ENCODE assay signal across 19 cellular contexts in the genomic region with DNA sequence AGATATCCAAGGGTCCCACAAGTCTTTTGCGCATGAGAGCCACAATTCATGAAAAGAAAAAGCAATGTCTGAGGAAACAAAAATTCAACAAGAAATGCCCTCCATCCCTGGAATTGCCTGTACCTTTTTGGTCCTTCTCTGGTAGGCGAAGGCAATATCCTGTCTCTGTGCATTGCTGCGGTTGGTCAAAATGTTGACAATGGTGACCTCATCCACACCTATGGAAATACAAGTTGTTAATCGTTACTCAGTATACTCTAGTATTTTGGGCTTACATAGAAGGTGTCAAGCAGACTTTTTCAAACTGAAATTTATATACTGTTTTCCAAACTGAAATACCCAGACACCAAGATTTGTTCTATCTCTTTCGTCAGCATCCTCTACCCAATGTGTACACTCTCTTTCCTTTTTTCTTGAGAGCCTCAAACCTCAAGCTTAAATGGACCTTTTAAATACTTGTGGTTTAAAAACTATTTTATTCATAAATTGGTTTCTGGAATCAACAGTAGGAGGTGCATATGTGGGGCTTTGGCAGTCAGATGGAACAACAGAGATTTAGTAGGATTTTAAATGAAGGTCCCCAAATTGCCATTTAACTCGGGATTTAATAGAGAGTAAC. TPM values are rescaled to one million over a fixed set of nuclear protein-coding genes. Genes with fewer than 3 reads are reported as not detected.
DNase-seq lines count a peak whose midpoint lies in the region; ATAC-seq, FAIRE-seq and TF ChIP-seq lines count a peak whose summit lies in the region.
"Had no signal": no experiment of that assay in that cellular context is flagged by ENCODE, and none has a peak within 500 bp of the region (broad histone marks: within the 10 kb centered on the region; RNA-seq: fewer than 3 reads in every experiment).

No MANE protein-coding gene starts in this region.

- H3K27me3 ChIP-seq in left ventricle myocardium inferior (ENCODE audit: low read depth): no peaks in the 10 kb centered on the region
- H3K27me3 ChIP-seq in heart left ventricle: no peaks in the 10 kb centered on the region
- H3K27me3 ChIP-seq in SK-N-SH (ENCODE audit: insufficient read depth): no peaks in the 10 kb centered on the region
- H3K27me3 ChIP-seq in keratinocyte (ENCODE audit: control insufficient read depth, extremely low read depth, insufficient read depth, low read length): no peaks in the 10 kb centered on the region

- H3K9me1 ChIP-seq in keratinocyte (ENCODE audit: control insufficient read depth, extremely low read depth, insufficient read depth, low read length): no peaks in the 10 kb centered on the region

- no peak for TF ChIP-seq CTCF in left ventricle myocardium inferior (IDR thresholded peaks at IDR 0.05; ENCODE audit: borderline replicate concordance)
- no peak for TF ChIP-seq CTCF in heart left ventricle (IDR thresholded peaks at IDR 0.05)
- TF ChIP-seq CTCF in SK-N-SH (IDR thresholded peaks at IDR 0.05): no peak
- TF ChIP-seq CTCF in keratinocyte (optimal IDR thresholded peaks at IDR 0.05 in 1 of 3, IDR thresholded peaks at IDR 0.05 in 1 of 3, conservative IDR thresholded peaks at IDR 0.05 in 1 of 3; ENCODE audit: extremely low read depth in 1 of 3, insufficient read depth in 2 of 3, low read length in 3 of 3): no peak

- H4K20me1 ChIP-seq in SK-N-SH (ENCODE audit: insufficient read depth) (peaks cover 58% of the 10 kb centered on the region), keratinocyte (ENCODE audit: control insufficient read depth, extremely low read depth, insufficient read depth, low read length) (peaks cover 62% of the 10 kb centered on the region)

- H3K79me2 ChIP-seq in SK-N-SH (ENCODE audit: insufficient read depth) (peaks cover 71% of the 10 kb centered on the region), keratinocyte (ENCODE audit: control insufficient read depth, insufficient read depth, low read length) (peaks cover 31% of the 10 kb centered on the region)

- H3K27ac ChIP-seq in left ventricle myocardium inferior (replicated peaks) (peak overlapping the region; percentile 70), heart left ventricle (peak overlapping the region in 2 of 12 donors; percentile 2 to 52), SK-N-SH (ENCODE audit: low read depth in 2 of 2, low read length in 1 of 2) (peak overlapping the region; percentile 65 to 97), keratinocyte (ENCODE audit: control insufficient read depth, insufficient read depth, low read length) (no peak overlapping the region)

- H3K9me3 ChIP-seq in left ventricle myocardium inferior (replicated peaks): no peaks in the 10 kb centered on the region
- no peaks in the 10 kb centered on the region for H3K9me3 ChIP-seq in heart left ventricle
- H3K9me3 ChIP-seq in SK-N-SH: no peaks in the 10 kb centered on the region
- H3K9me3 ChIP-seq in keratinocyte (ENCODE audit: control insufficient read depth, low read depth, low read length): no peaks in the 10 kb centered on the region

- H3F3A ChIP-seq in SK-N-SH (replicated peaks; ENCODE audit: insufficient read depth): peaks cover 73% of the 10 kb centered on the region

- 90 to 94% (median 92%) methylated on average over 6 of the region's 6 CpGs for WGBS in heart left ventricle, 4 donors
- WGBS in SK-N-SH (ENCODE audit: low lambda C conversion rate): 82% methylated on average over 6 of the region's 6 CpGs

- no peak for TF ChIP-seq RAD21 in SK-N-SH (IDR thresholded peaks at IDR 0.05; ENCODE audit: low read length)

- H2AFZ ChIP-seq in SK-N-SH (ENCODE audit: low read depth): no peak overlapping the region
- H2AFZ ChIP-seq in keratinocyte (ENCODE audit: control insufficient read depth, low read length): no peak overlapping the region

- CTCF ChIA-PET in SK-N-SH (lab: Yijun Ruan, JAX): interaction anchor here (1.1 to 7.0 kb wide), 3 partner anchors 37 to 155 kb away, joined by 3 to 124 read pairs (median 30); no protein-coding TSS in a partner anchor

- peaks cover 38% of the 10 kb centered on the region for H3K36me3 ChIP-seq in left ventricle myocardium inferior
- H3K36me3 ChIP-seq in heart left ventricle: peaks cover 0 to 74% (median 42%) of the 10 kb centered on the region in 9 donors
- H3K36me3 ChIP-seq in SK-N-SH (replicated peaks in 1 of 2; ENCODE audit: control insufficient read depth in 1 of 2, insufficient read depth in 2 of 2, low read length in 1 of 2): peaks cover 55 to 66% of the 10 kb centered on the region in 2 experiments
- H3K36me3 ChIP-seq in keratinocyte (ENCODE audit: control insufficient read depth in 2 of 2, extremely low read depth in 1 of 2, insufficient read depth in 2 of 2, low read length in 2 of 2): peaks cover 32 to 53% of the 10 kb centered on the region in 2 experiments

- intact Hi-C loops in left ventricle myocardium inferior (cut with micrococcal nuclease): no loop called here
- intact Hi-C loops in heart left ventricle (cut with DNase I): loop anchor here in 6 of 10 donors (5.0 to 10.0 kb wide), 5 partner anchors 33 to 550 kb away; partner anchors contain the start of gene ANXA2 (in 5 of the 6)

- TF ChIP-seq POLR2A in heart left ventricle (IDR thresholded peaks at IDR 0.05): no peak

- POLR2A ChIA-PET in SK-N-SH (lab: Yijun Ruan, JAX): no interaction called here

- dilution Hi-C loops in keratinocyte (cut with MboI; ENCODE audit: extremely low pct_ligation_motif_present, low sequenced_read_pairs): no loop called here

- ATAC-seq in heart left ventricle (no peak), GM18517 (IDR thresholded peaks at IDR 0.05; ENCODE audit: unreplicated experiment) (no peak)
- ATAC-seq: activated T-cell treated with anti-CD3 and anti-CD28 coated beads, Interleukin-2, amount 50 U/mL, for 72 hours; effector memory CD8-positive, alpha-beta T cell had no signal

- TF ChIP-seq EP300 in SK-N-SH (IDR thresholded peaks at IDR 0.05; ENCODE audit: borderline replicate concordance in 1 of 2, low read depth in 1 of 2, low read length in 1 of 2): no peak

- H3K4me2 ChIP-seq in SK-N-SH: 0 out of 2 replicates have a peak overlapping the region, but pooled peaks have one; percentile 4
- no peak overlapping the region for H3K4me2 ChIP-seq in keratinocyte (ENCODE audit: control insufficient read depth, extremely low read depth, insufficient read depth, low read depth, low read length)

- H3K4me3 ChIP-seq in left ventricle myocardium inferior (no peak overlapping the region), heart left ventricle (no peak overlapping the region), SK-N-SH (ENCODE audit: low read depth in 2 of 2, low read length in 1 of 2) (no peak overlapping the region), keratinocyte (ENCODE audit: control insufficient read depth in 2 of 3, extremely low read depth in 1 of 3, insufficient read depth in 2 of 3, low read depth in 1 of 3, low read length in 3 of 3) (no peak overlapping the region)

- H3K9me2 ChIP-seq in SK-N-SH: no peaks in the 10 kb centered on the region

- H3K4me1 ChIP-seq in left ventricle myocardium inferior: peaks cover 72% of the 10 kb centered on the region
- peaks cover 6 to 56% (median 30%) of the 10 kb centered on the region in 12 donors for H3K4me1 ChIP-seq in heart left ventricle
- peaks cover 14 to 45% of the 10 kb centered on the region in 2 experiments for H3K4me1 ChIP-seq in SK-N-SH (ENCODE audit: control insufficient read depth in 1 of 2, insufficient read depth in 2 of 2, low read depth in 1 of 2, low read length in 1 of 2)
- H3K4me1 ChIP-seq in keratinocyte (ENCODE audit: control insufficient read depth, extremely low read depth, insufficient read depth, low read length): peaks cover 14% of the 10 kb centered on the region

- peak; percentile 23 for FAIRE-seq in keratinocyte (lab: Jason Lieb, UNC)
- FAIRE-seq: urothelium cell line had no signal

- DNase-seq in left ventricle myocardium inferior (no peak), heart left ventricle (no peak), SK-N-SH (no peak), keratinocyte (ENCODE audit: low read depth, low spot score) (no peak), NOMO-1 treated with dmso at 0.1 percent for 144 hours (lab: John Stamatoyannopoulos, UW; ENCODE audit: unreplicated experiment) (no peak), NOMO-1 treated with DMSO at 0.1 percent for 48 hours (lab: John Stamatoyannopoulos, UW; ENCODE audit: unreplicated experiment) (no peak), UCSD-AML1 (lab: John Stamatoyannopoulos, UW; ENCODE audit: unreplicated experiment) (no peak)
- DNase-seq: activated CD4-positive, alpha-beta T cell treated with anti-CD3 and anti-CD28 coated beads, Interleukin-2, amount 50 U/mL, for 48 hours; activated naive CD8-positive, alpha-beta T cell treated with anti-CD3 and anti-CD28 coated beads, Interleukin-2, amount 10 ng/mL, durations not matched to agents 7 days and 5 days; activated T-cell treated with anti-CD3 and anti-CD28 coated beads, Interleukin-2, amount 50 U/mL, for 72 hours; cerebellar nuclear complex; effector memory CD8-positive, alpha-beta T cell; GOT3; NCI-H1092; NCI-H2081 treated with DMSO at 0.1 percent for 48 hours; stimulated activated CD4-positive, alpha-beta T cell treated with anti-CD3 and anti-CD28 coated beads, Interleukin-15, amount 100 ng/mL, for 24 hours; stimulated activated naive CD4-positive, alpha-beta T cell had no signal

- peak overlapping the region; percentile 23; the same call in 1 of the 2 replicates for H3K9ac ChIP-seq in SK-N-SH
- no peak overlapping the region for H3K9ac ChIP-seq in keratinocyte (ENCODE audit: control insufficient read depth, extremely low read depth, insufficient read depth, low read length)

TF ChIP-seq in SK-N-SH, 30 proteins besides CTCF, POLR2A, EP300 and RAD21 (continues in another document):
- TF ChIP-seq POLR2AphosphoS5 (IDR thresholded peaks at IDR 0.05; ENCODE audit: low read depth, low read length): no peak

RNA-seq across cellular contexts. Expression of gene ANXA2, which starts 33.4 kb away (rescaled TPM):
- 123 TPM for total RNA-seq in left ventricle myocardium inferior
- 100 to 1,000 TPM; 106 to 523 (median 207) TPM for total RNA-seq in heart left ventricle
- 100 to 1,000 TPM; 135 to 547 TPM for polyA plus RNA-seq in heart left ventricle
- polyA plus RNA-seq in SK-N-SH (2012; rRNA removed): 4,669 and 5,711 TPM in 2 replicates
- polyA plus RNA-seq in SK-N-SH (2012; cell fraction: cytosol; rRNA removed): 5,477 and 5,705 TPM in 2 replicates
- 2,958 and 4,347 TPM in 2 replicates for polyA plus RNA-seq in SK-N-SH (2012; cell fraction: nucleus; rRNA removed)
- polyA plus RNA-seq in keratinocyte: 10,132 to 15,949 TPM (median 11,017 TPM) in 3 replicates
- polyA plus RNA-seq in keratinocyte (2011; ENCODE audit: low read depth): 4,066 TPM
- polyA plus RNA-seq in keratinocyte (2011; cell fraction: cytosol; rRNA removed): 14,846 and 18,096 TPM in 2 replicates
- polyA plus RNA-seq in keratinocyte (2011; cell fraction: nucleus; rRNA removed): 11,086 and 11,309 TPM in 2 replicates
- 4,107 and 9,800 TPM in 2 replicates for polyA plus RNA-seq in keratinocyte (2012; ENCODE audit: low replicate concordance)
- 5,148 to 8,880 TPM (median 8,598 TPM) in 3 replicates for polyA minus RNA-seq in keratinocyte
- 5,055 TPM for polyA minus RNA-seq in keratinocyte (2011; cell fraction: cytosol; rRNA and poly(A)+ RNA removed)
- polyA minus RNA-seq in keratinocyte (2011; cell fraction: nucleus; rRNA and poly(A)+ RNA removed): 2,602 and 4,474 TPM in 2 replicates

Comparison
In these comparisons a context has a peak if more than half of its experiments do, and no peak if none do; other contexts are left out.
1. RNA of gene ANXA2, which starts 33.4 kb away (polyA plus RNA-seq): 4,066 to 18,096 TPM in keratinocyte and 2,958 to 5,711 TPM in SK-N-SH; 135 to 547 TPM in heart left ventricle; every median in the first group is over 4 times any median in the second.